ENCODE assay signal across 14 cellular contexts in genomic region chr1:31470794-31471315, GRCh38. TPM values are rescaled to one million over a fixed set of nuclear protein-coding genes. Genes with fewer than 3 reads are reported as not detected.
DNase-seq lines count a peak whose midpoint lies in the region; ATAC-seq, FAIRE-seq and TF ChIP-seq lines count a peak whose summit lies in the region.
"Had no signal": no experiment of that assay in that cellular context is flagged by ENCODE, and none has a peak within 500 bp of the region (broad histone marks: within the 10 kb centered on the region; RNA-seq: fewer than 3 reads in every experiment).

No MANE protein-coding gene starts in this region.

- no peak for TF ChIP-seq EP300 in H1 (IDR thresholded peaks at IDR 0.05; ENCODE audit: borderline replicate concordance in 1 of 2, low read depth in 2 of 2, low read length in 2 of 2)

- no peak for DNase-seq in GM18507 (ENCODE audit: extremely low spot score, insufficient read length, low read depth)
- DNase-seq in H1 (ENCODE audit: low read depth in 1 of 2, low spot score in 2 of 2), result no peak
- no peak for DNase-seq in mesendoderm
- no peak for DNase-seq in activated effector memory CD4-positive, alpha-beta T cell treated with Interleukin-2 at 50 U/mL for 16 hours
- DNase-seq in retina, result no peak
- no peak for DNase-seq in EL
- DNase-seq: 8988T, C1 segment of cervical spinal cord, NCI-H1092 treated with DMSO at 0.1 percent for 48 hours, NCI-H1694, NCI-H345, NCI-H526 treated with DMSO at 0.1 percent for 48 hours had no signal

- FAIRE-seq in GM18507 (lab: Jason Lieb, UNC) (peak; percentile 31), H1 (lab: Jason Lieb, UNC) (no peak)

- H4K91ac ChIP-seq in H1 (replicated peaks; ENCODE audit: insufficient read length, low read length), result no peak overlapping the region

- H2AFZ ChIP-seq in H1 (ENCODE audit: low read length), result no peak overlapping the region

- H3K27ac ChIP-seq in BLaER1 (no peak overlapping the region), H1 (ENCODE audit: low read depth, low read length) (no peak overlapping the region), mesendoderm (ENCODE audit: low read depth, low read length) (no peak overlapping the region)

- CTCF ChIA-PET in H1 (lab: Charles Lee; ENCODE audit: partially characterized antibody), result interaction anchor here (2.5 to 4.5 kb wide), 2 partner anchors 9 to 78 kb away, joined by 17 to 22 read pairs; no protein-coding TSS in a partner anchor

- H3K4ac ChIP-seq in H1 (replicated peaks; ENCODE audit: insufficient read length, low read depth, low read length) (no peak overlapping the region), mesendoderm (ENCODE audit: low read depth, low read length) (no peak overlapping the region)

- no peak for TF ChIP-seq CTCF in H1 (IDR thresholded peaks at IDR 0.05; ENCODE audit: control extremely low read depth in 1 of 3, insufficient read depth in 1 of 3, low read depth in 1 of 3, low read length in 3 of 3)

- H3K27me3 ChIP-seq in BLaER1 (no peaks in the 10 kb centered on the region), H1 (replicated peaks in 1 of 4; ENCODE audit: control insufficient read depth in 3 of 4, extremely low read depth in 1 of 4, insufficient read depth in 3 of 4, low read length in 3 of 4) (no peaks in the 10 kb centered on the region), mesendoderm (ENCODE audit: insufficient read depth, low read length, poor library complexity) (no peaks in the 10 kb centered on the region)

- H3K9ac ChIP-seq in BLaER1 (no peak overlapping the region), H1 (replicated peaks in 1 of 4; ENCODE audit: extremely low read depth in 1 of 4, low read depth in 3 of 4, low read length in 3 of 4) (no peak overlapping the region), mesendoderm (ENCODE audit: low read length) (no peak overlapping the region)

- no peak overlapping the region for H4K8ac ChIP-seq in H1 (ENCODE audit: extremely low read depth, insufficient read depth, low read length)
- no peak overlapping the region for H4K8ac ChIP-seq in mesendoderm (ENCODE audit: low read depth, low read length)

- H3K79me1 ChIP-seq in H1 (ENCODE audit: low read depth, low read length) (no peaks in the 10 kb centered on the region), mesendoderm (ENCODE audit: low read length) (no peaks in the 10 kb centered on the region)

- H3K4me3 ChIP-seq in BLaER1 (no peak overlapping the region), H1 (ENCODE audit: extremely low read depth in 1 of 4, insufficient read depth in 2 of 4, low read depth in 3 of 4, low read length in 4 of 4) (no peak overlapping the region), mesendoderm (ENCODE audit: low read length) (no peak overlapping the region)

- H3K4me2 ChIP-seq in BLaER1, result peak overlapping the region; percentile 17; the same call in 1 of the 2 replicates
- no peak overlapping the region for H3K4me2 ChIP-seq in H1 (ENCODE audit: insufficient read depth in 1 of 2, low read depth in 2 of 2, low read length in 2 of 2)
- H3K4me2 ChIP-seq in mesendoderm (ENCODE audit: low read length), result no peak overlapping the region

- no peaks in the 10 kb centered on the region for H3K36me3 ChIP-seq in BLaER1
- H3K36me3 ChIP-seq in H1 (ENCODE audit: control insufficient read depth in 2 of 4, insufficient read depth in 4 of 4, low read length in 3 of 4), result no peaks in the 10 kb centered on the region
- no peaks in the 10 kb centered on the region for H3K36me3 ChIP-seq in mesendoderm (ENCODE audit: control insufficient read depth, insufficient read depth, low read length)

- H3K18ac ChIP-seq in H1 (ENCODE audit: extremely low read depth, low read length) (no peak overlapping the region), mesendoderm (ENCODE audit: low read length) (peak overlapping the region; percentile 54)

- no peak overlapping the region for H2BK15ac ChIP-seq in H1 (ENCODE audit: low read length)
- H2BK15ac ChIP-seq in mesendoderm (replicated peaks; ENCODE audit: low read depth), result no peak overlapping the region

- H3K4me1 ChIP-seq in BLaER1, result peaks cover 33% of the 10 kb centered on the region
- 0 out of 7 replicates have a peak, but pooled peaks cover 0 to 2% (median 0%) of the 10 kb centered on the region in 4 experiments for H3K4me1 ChIP-seq in H1 (replicated peaks in 1 of 4; ENCODE audit: control insufficient read depth in 3 of 4, insufficient read depth in 4 of 4, low read length in 3 of 4)
- peaks cover 3% of the 10 kb centered on the region for H3K4me1 ChIP-seq in mesendoderm (ENCODE audit: control insufficient read depth, low read depth, low read length)

- H3K56ac ChIP-seq in H1 (replicated peaks; ENCODE audit: insufficient read length, low read depth, low read length), result no peak overlapping the region
- no peak overlapping the region for H3K56ac ChIP-seq in mesendoderm (ENCODE audit: low read length)

- no peak for TF ChIP-seq POLR2A in H1 (IDR thresholded peaks at IDR 0.05; ENCODE audit: control extremely low read depth in 1 of 2, low read depth in 2 of 2, low read length in 2 of 2)

- H2BK120ac ChIP-seq in H1 (replicated peaks; ENCODE audit: low read depth, low read length) (no peak overlapping the region), mesendoderm (ENCODE audit: low read depth, low read length) (no peak overlapping the region)

- H2BK5ac ChIP-seq in H1 (ENCODE audit: low read depth, low read length) (no peak overlapping the region), mesendoderm (ENCODE audit: low read length) (no peak overlapping the region)

- no peak overlapping the region for H2BK20ac ChIP-seq in H1 (ENCODE audit: low read length)

- H3K23me2 ChIP-seq in H1 (ENCODE audit: low read depth, low read length), result no peaks in the 10 kb centered on the region

- 84% methylated on average over 11 of the region's 11 CpGs; no CpG with 5 or more reads in 1 of the 2 experiments for WGBS in H1 (ENCODE audit: extremely low coverage in 1 of 2, insufficient coverage in 1 of 2, insufficient read length in 1 of 2, insufficient replicate concordance in 2 of 2, low coverage in 1 of 2, low lambda C conversion rate in 2 of 2, missing lambda C conversion rate in 1 of 2), 2 experiments
- no CpG with 5 or more reads among the region's 11 CpGs for WGBS in mesendoderm (ENCODE audit: extremely low coverage, insufficient coverage, low lambda C conversion rate)

- TF ChIP-seq RAD21 in H1 (IDR thresholded peaks at IDR 0.05 in 1 of 2, conservative IDR thresholded peaks at IDR 0.05 in 1 of 2; ENCODE audit: low read depth in 2 of 2, low read length in 2 of 2), result no peak

- H4K5ac ChIP-seq in H1 (ENCODE audit: insufficient read length, low read depth, low read length), result no peak overlapping the region
- no peak overlapping the region for H4K5ac ChIP-seq in mesendoderm (ENCODE audit: low read length)

- H2BK12ac ChIP-seq in H1 (ENCODE audit: low read depth, low read length), result no peak overlapping the region

- no peak for ATAC-seq in HG03025 (IDR thresholded peaks at IDR 0.05; ENCODE audit: low FRiP score, unreplicated experiment)

- no peaks in the 10 kb centered on the region for H4K20me1 ChIP-seq in BLaER1
- no peaks in the 10 kb centered on the region for H4K20me1 ChIP-seq in H1 (replicated peaks in 1 of 2; ENCODE audit: control insufficient read depth in 1 of 2, insufficient read depth in 2 of 2, low read length in 2 of 2)

- no peaks in the 10 kb centered on the region for H3K79me2 ChIP-seq in H1 (ENCODE audit: control insufficient read depth in 1 of 2, insufficient read depth in 2 of 2, low read length in 2 of 2)
- H3K79me2 ChIP-seq in mesendoderm (ENCODE audit: control insufficient read depth, insufficient read depth, low read length), result no peaks in the 10 kb centered on the region

- POLR2A ChIA-PET in H1 (lab: Charles Lee; ENCODE audit: partially characterized antibody), result no interaction called here

- H2AK5ac ChIP-seq in H1 (ENCODE audit: low read depth, low read length) (0 out of 2 replicates have a peak overlapping the region, but pooled peaks have one; percentile 53), mesendoderm (ENCODE audit: low read length) (no peak overlapping the region)

- H3K23ac ChIP-seq in H1 (ENCODE audit: insufficient read length) (no peak overlapping the region), mesendoderm (ENCODE audit: low read length) (no peak overlapping the region)

- no peak overlapping the region for H3K14ac ChIP-seq in H1 (ENCODE audit: insufficient read length)

- H3K9me3 ChIP-seq in BLaER1, result peaks cover 93% of the 10 kb centered on the region
- H3K9me3 ChIP-seq in H1 (ENCODE audit: insufficient read depth in 2 of 2, low read depth in 1 of 2, low read length in 1 of 2), result no peaks in the 10 kb centered on the region

TF ChIP-seq in H1, 55 proteins besides CTCF, POLR2A, EP300 and RAD21:
- TF ChIP-seq CBX5 (IDR thresholded peaks at IDR 0.05; ENCODE audit: low read depth, low read length) (no peak), BACH1 (IDR thresholded peaks at IDR 0.05; ENCODE audit: low read length) (no peak), E2F6 (IDR thresholded peaks at IDR 0.05) (no peak), HDAC2 (IDR thresholded peaks at IDR 0.05; ENCODE audit: borderline replicate concordance in 1 of 2, low read depth in 2 of 2, low read length in 2 of 2) (no peak), KDM1A (IDR thresholded peaks at IDR 0.05; ENCODE audit: borderline replicate concordance, low read length) (no peak), EGR1 (IDR thresholded peaks at IDR 0.05; ENCODE audit: borderline replicate concordance, low read depth, low read length) (no peak), TCF12 (IDR thresholded peaks at IDR 0.05; ENCODE audit: low read depth, low read length) (no peak), FOSL1 (IDR thresholded peaks at IDR 0.05; ENCODE audit: insufficient read depth, low read depth, low read length) (no peak), BRCA1 (IDR thresholded peaks at IDR 0.05; ENCODE audit: low read depth, low read length) (no peak)

RNA-seq across cellular contexts. Expression of gene SERINC2, which starts 57.8 kb away (rescaled TPM):
- 30.8 and 31.4 TPM in 2 replicates for total RNA-seq in H1 (2021; fragmentation: NEBNext Ultra II Directional; extraction: Animal tissue kit (Norgen Biotek cat#: 25700))
- 60.0 and 97.0 TPM in 2 replicates for polyA plus RNA-seq in H1 (2011; rRNA removed)
- polyA plus RNA-seq in H1 (2011; cell fraction: cytosol; rRNA removed), result 36.3 TPM
- 49.8 TPM for polyA plus RNA-seq in H1 (2011; cell fraction: nucleus; rRNA removed)
- polyA plus RNA-seq in H1 (2012, experiment 1 of 2), result 18.5 to 44.5 TPM (median 39.0 TPM) in 4 replicates
- polyA plus RNA-seq in H1 (2012, experiment 2 of 2), result 28.2 TPM
- 40.3 TPM for polyA plus RNA-seq in H1 (2013, experiment 1 of 2)
- 43.1 TPM for polyA plus RNA-seq in H1 (2013, experiment 2 of 2)
- 16.9 and 18.9 TPM in 2 replicates for polyA minus RNA-seq in H1 (2011; rRNA and poly(A)+ RNA removed)
- polyA minus RNA-seq in H1 (2011; cell fraction: cytosol; rRNA and poly(A)+ RNA removed), result 25.8 TPM
- polyA minus RNA-seq in H1 (2011; cell fraction: nucleus; rRNA and poly(A)+ RNA removed), result 14.2 TPM
- polyA plus RNA-seq in mesendoderm (2013, experiment 1 of 2), result 17.7 TPM
- 17.0 TPM for polyA plus RNA-seq in mesendoderm (2013, experiment 2 of 2)
